Comparison of ENCODE assay signal across 22 cellular contexts in the genomic region with DNA sequence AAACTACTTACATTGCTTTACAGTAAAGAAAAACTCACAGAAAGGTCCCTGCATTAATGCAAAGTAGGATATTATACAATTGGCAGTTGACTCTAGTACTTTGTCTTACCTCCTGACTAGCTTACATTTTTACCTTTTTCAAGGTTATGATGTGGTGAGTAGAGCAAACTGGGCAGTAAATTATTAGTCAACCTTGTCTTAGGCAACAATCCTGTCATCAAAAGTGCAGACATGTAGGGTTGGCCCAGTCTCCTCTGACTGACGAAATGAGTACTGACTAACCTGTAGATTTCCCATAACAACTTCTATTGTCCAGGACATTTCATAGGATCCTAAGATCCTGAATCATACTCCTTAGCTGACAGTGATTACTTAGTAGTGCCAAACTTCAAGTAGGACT.
DNase-seq lines count a peak whose midpoint lies in the region; TF ChIP-seq lines count a peak whose summit lies in the region.
"Had no signal": no experiment of that assay in that cellular context is flagged by ENCODE, and none has a peak within 500 bp of the region (broad histone marks: within the 10 kb centered on the region; RNA-seq: fewer than 3 reads in every experiment).

No MANE protein-coding gene starts in this region.

- H3K4me1 ChIP-seq in smooth muscle cell (ENCODE audit: low read depth) (no peaks in the 10 kb centered on the region), A673 (ENCODE audit: insufficient read depth, low read length, poor library complexity, severe bottlenecking) (peaks cover 13% of the 10 kb centered on the region)
- H3K4me1 ChIP-seq: adrenal gland, tibial nerve had no signal

- H3K9me3 ChIP-seq in smooth muscle cell (replicated peaks; ENCODE audit: low read depth) (no peaks in the 10 kb centered on the region), A673 (ENCODE audit: low read depth, low read length, poor library complexity, severe bottlenecking) (no peaks in the 10 kb centered on the region)
- H3K9me3 ChIP-seq: adrenal gland, tibial nerve had no signal

- POLR2A ChIA-PET in A673 (lab: Charles Lee; ENCODE audit: low non-redundant PET): no interaction called here

- H3K36me3 ChIP-seq in smooth muscle cell (ENCODE audit: low read depth) (no peaks in the 10 kb centered on the region), A673 (ENCODE audit: insufficient read depth, low read length, poor library complexity, severe bottlenecking) (no peaks in the 10 kb centered on the region)
- H3K36me3 ChIP-seq: adrenal gland had no signal

- intact Hi-C loops in A673 (cut with micrococcal nuclease; ENCODE audit: unreplicated experiment): loop anchor here (5.0 kb wide), 1 partner anchor 637 kb away; no protein-coding TSS in a partner anchor

- H4K20me1 ChIP-seq in smooth muscle cell (ENCODE audit: low read depth): no peaks in the 10 kb centered on the region

- H3F3A ChIP-seq in smooth muscle cell (ENCODE audit: low read depth): no peaks in the 10 kb centered on the region

- H3K27me3 ChIP-seq in smooth muscle cell (ENCODE audit: low read depth) (no peaks in the 10 kb centered on the region), A673 (replicated peaks; ENCODE audit: insufficient read depth, low read depth, low read length, poor library complexity) (no peaks in the 10 kb centered on the region)
- H3K27me3 ChIP-seq: adrenal gland, tibial nerve had no signal

- no peak overlapping the region for H2AFZ ChIP-seq in smooth muscle cell (ENCODE audit: low read depth)

- H3K4me3 ChIP-seq in smooth muscle cell: no peak overlapping the region
- no peak overlapping the region for H3K4me3 ChIP-seq in A673 (ENCODE audit: low read depth, low read length, poor library complexity, severe bottlenecking)
- H3K4me3 ChIP-seq: adrenal gland, tibial nerve had no signal

- no peak overlapping the region for H3K9ac ChIP-seq in smooth muscle cell (ENCODE audit: low read depth)

- WGBS in smooth muscle cell (ENCODE audit: low lambda C conversion rate): 84% methylated on average over 1 of the region's 1 CpG

- CTCF ChIA-PET in A673 (lab: Charles Lee): interaction anchor here (0.6 kb wide), 1 partner anchor 18 kb away, joined by 8 read pairs; no protein-coding TSS in a partner anchor

- no peaks in the 10 kb centered on the region for H3K79me2 ChIP-seq in smooth muscle cell (ENCODE audit: low read depth)

- TF ChIP-seq CTCF in smooth muscle cell (IDR thresholded peaks at IDR 0.05; ENCODE audit: borderline replicate concordance, insufficient read depth, poor library complexity, severe bottlenecking) (no peak), A673 (conservative IDR thresholded peaks at IDR 0.05; ENCODE audit: low read depth, low read length) (no peak)

- no peak overlapping the region for H3K4me2 ChIP-seq in smooth muscle cell

- H3K27ac ChIP-seq in smooth muscle cell (ENCODE audit: low read depth) (peak overlapping the region; percentile 33), A673 (ENCODE audit: low read depth, low read length, poor library complexity, severe bottlenecking) (no peak overlapping the region)
- H3K27ac ChIP-seq: adrenal gland, tibial nerve had no signal

- DNase-seq in HuH-7 (ENCODE audit: low spot score) (peak; percentile 14), astrocyte of the hippocampus (ENCODE audit: low read depth, low spot score) (peak; percentile 29), glomerular visceral epithelial cell (ENCODE audit: extremely low spot score) (peak; percentile 27), smooth muscle cell (lab: John Stamatoyannopoulos, UW; ENCODE audit: unreplicated experiment) (no peak), A673 (ENCODE audit: low spot score) (no peak), cerebellum (ENCODE audit: low spot score) (no peak), NCI-H1694 (lab: John Stamatoyannopoulos, UW) (no peak)
- DNase-seq: activated CD4-positive, CD25-positive, alpha-beta regulatory T cell treated with anti-CD3 and anti-CD28 coated beads, Interleukin-2, amount 50 U/mL, for 72 hours; activated effector memory CD4-positive, alpha-beta T cell treated with anti-CD3 and anti-CD28 coated beads, Interleukin-2, amount 50 U/mL, for 16 hours; adrenal gland; C1 segment of cervical spinal cord; DMS 273 treated with DMSO at 0.1 percent for 48 hours; endodermal cell; GF-D8; immature natural killer cell; mesendoderm; natural killer cell; NCI-H187; NCI-H510A treated with DMSO at 0.1 percent for 48 hours; stimulated activated CD4-positive, alpha-beta T cell treated with anti-CD3 and anti-CD28 coated beads, Interleukin-12 subunit alpha, Interleukin-12 subunit beta, amount 100 ng/mL, for 4 hours; T-helper 17 cell had no signal

- no TSS peak for BruUV-seq in A673 (replicated peaks; lab: Mats Ljungman, UMichigan)

Comparison
In these comparisons a context has a peak if more than half of its experiments do, and no peak if none do; other contexts are left out.
1. DNase-seq: peak in HuH-7 (single experiment), astrocyte of the hippocampus (single experiment) and glomerular visceral epithelial cell (single experiment); none in smooth muscle cell (single experiment), A673 (single experiment), cerebellum (single experiment) and NCI-H1694 (single experiment).